Comparison of ENCODE assay signal across 8 cellular contexts in the genomic region with DNA sequence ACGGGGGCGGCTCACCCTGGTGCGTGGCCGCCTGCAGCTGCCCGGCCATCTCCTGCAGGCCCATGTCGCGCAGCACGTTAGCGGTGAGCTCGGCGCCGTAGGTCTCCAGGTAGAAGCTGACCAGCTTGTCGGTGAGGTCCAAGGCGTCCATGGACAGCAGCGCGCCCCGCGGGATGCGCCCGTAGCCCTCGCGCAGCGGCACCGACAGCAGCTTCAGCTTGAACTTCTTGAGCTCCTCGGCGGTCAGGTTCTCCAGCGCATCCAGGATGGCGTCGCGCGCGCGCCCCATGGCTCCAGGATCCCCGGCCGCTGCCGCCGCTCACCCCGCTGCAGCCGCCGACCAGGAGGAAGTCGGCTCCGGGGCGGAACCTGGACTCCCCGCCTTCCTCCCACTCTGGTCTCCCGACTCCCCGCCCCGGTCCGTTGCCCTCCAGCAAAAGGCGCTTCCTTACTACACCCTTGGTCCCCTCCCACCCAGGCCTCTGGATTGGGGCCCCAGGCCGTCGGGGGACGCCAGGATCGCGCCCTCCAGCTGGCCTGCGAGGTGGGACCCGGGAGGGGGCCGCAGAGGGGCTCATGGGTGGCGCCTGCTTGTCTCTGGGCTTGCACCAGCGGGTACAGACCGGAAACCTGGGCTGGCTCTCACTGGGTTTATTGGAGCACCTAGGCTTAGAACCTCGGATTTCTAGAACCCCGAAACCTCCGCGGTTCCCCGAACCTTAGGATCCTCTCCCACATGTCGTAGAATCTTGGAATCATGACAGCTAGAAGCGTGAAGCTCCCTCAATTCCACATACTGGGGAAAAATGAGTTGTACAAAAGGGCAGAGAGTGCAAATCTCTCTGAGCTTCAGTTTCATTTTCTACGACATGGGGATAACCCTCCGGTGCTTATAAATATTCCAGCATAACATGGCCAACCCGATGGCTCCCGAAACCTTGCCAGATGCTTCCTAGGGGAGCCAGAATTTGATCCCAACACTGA. TPM values are rescaled to one million over a fixed set of nuclear protein-coding genes. Genes with fewer than 3 reads are reported as not detected.
DNase-seq lines count a peak whose midpoint lies in the region; ATAC-seq, FAIRE-seq and TF ChIP-seq lines count a peak whose summit lies in the region.

A gene (minus strand): TSS at position 359 of the 984 bp plus-strand sequence. CDS start 70 bp downstream, at position 289.

- no peaks in the 10 kb centered on the region for H3K9me3 ChIP-seq in IMR-90 (ENCODE audit: control insufficient read depth, insufficient read depth, low read length)

- 5% methylated on average over 23 of the region's 71 CpGs; no CpG with 5 or more reads in 1 of the 2 experiments for whole genome bisulfite sequencing in IMR-90 (ENCODE audit: extremely low coverage in 2 of 2, insufficient read length in 1 of 2), 2 experiments

- POLR2A ChIA-PET in BJ (lab: Charles Lee), result interaction anchor here (1.0 kb wide), 1 partner anchor 23 kb away, joined by 5 read pairs; a partner anchor contains a TSS
- POLR2A ChIA-PET in IMR-90 (lab: Charles Lee; ENCODE audit: unreplicated experiment), result interaction anchor here (1.0 to 1.5 kb wide), 2 partner anchors 11 to 23 kb away, joined by 3 to 5 read pairs; a partner anchor contains a TSS

- no peak within 1 kb of the TSS for H3K23ac ChIP-seq in IMR-90 (ENCODE audit: low read depth, low read length)

- peaks cover 5% of the 10 kb centered on the region for H3K36me3 Mint-ChIP-seq in activated T-cell treated with anti-CD3 and anti-CD28 coated beads, Interleukin-2, amount 50 U/mL, for 4 hours (ENCODE audit: insufficient read depth)
- peaks cover 10% of the 10 kb centered on the region for H3K36me3 Mint-ChIP-seq in glutamatergic neuron (ENCODE audit: unreplicated experiment)
- peaks cover 11% of the 10 kb centered on the region for H3K36me3 Mint-ChIP-seq in osteocyte (ENCODE audit: unreplicated experiment)

- no peak within 1 kb of the TSS for H2AK5ac ChIP-seq in IMR-90 (ENCODE audit: low read depth, low read length)

- DNase-seq in BJ (ENCODE audit: low read depth) (no peak), GM19239 (ENCODE audit: insufficient read length, low spot score) (no peak), IMR-90 (peak; percentile 19), glutamatergic neuron (peak; percentile 43), osteocyte (ENCODE audit: extremely low spot score, unreplicated experiment) (no peak), H54 (ENCODE audit: insufficient read length, low spot score) (no peak), NCI-H446 (lab: John Stamatoyannopoulos, UW) (no peak)
- no peak for DNase-seq in activated T-cell treated with anti-CD3 and anti-CD28 coated beads, Interleukin-2, amount 50 U/mL, for 4 hours

- no TSS peak for BruUV-seq in IMR-90 (replicated peaks; lab: Mats Ljungman, UMichigan)

- H3K4me3 Mint-ChIP-seq in activated T-cell treated with anti-CD3 and anti-CD28 coated beads, Interleukin-2, amount 50 U/mL, for 4 hours, result peak within 1 kb of the TSS; percentile 82
- peak within 1 kb of the TSS; percentile 59 for H3K4me3 Mint-ChIP-seq in glutamatergic neuron (ENCODE audit: unreplicated experiment)
- H3K4me3 Mint-ChIP-seq in osteocyte (ENCODE audit: unreplicated experiment), result peak within 1 kb of the TSS; percentile 80

- peaks cover 2% of the 10 kb centered on the region; the same call in 1 of the 2 replicates for H3K36me3 ChIP-seq in BJ (ENCODE audit: control insufficient read depth, insufficient read depth, low read length)
- peaks cover 15% of the 10 kb centered on the region for H3K36me3 ChIP-seq in IMR-90 (ENCODE audit: control insufficient read depth, insufficient read depth, low read length)

- H3K14ac ChIP-seq in IMR-90 (replicated peaks; ENCODE audit: low read depth, low read length), result 0 out of 2 replicates have a peak within 1 kb of the TSS, but pooled peaks have one; percentile 26

- H3K18ac ChIP-seq in IMR-90 (ENCODE audit: low read depth, low read length), result peak within 1 kb of the TSS; percentile 26; the same call in 1 of the 2 replicates

- peak within 1 kb of the TSS; percentile 66 for H3K4me3 ChIP-seq in BJ (ENCODE audit: low read depth, low read length)
- H3K4me3 ChIP-seq in IMR-90 (ENCODE audit: insufficient read depth, low read depth, low read length), result peak within 1 kb of the TSS; percentile 87

- H4K20me1 ChIP-seq in IMR-90 (ENCODE audit: insufficient read depth, low read length), result peaks cover 32% of the 10 kb centered on the region

- TF ChIP-seq POLR2A in IMR-90 (IDR thresholded peaks at IDR 0.05; ENCODE audit: low read depth, low read length) (no peak), H54 (IDR thresholded peaks at IDR 0.05; ENCODE audit: low read depth, low read length) (no peak)

- peak; percentile 59 for ATAC-seq in IMR-90 (ENCODE audit: low read depth)
- ATAC-seq in activated T-cell treated with anti-CD3 and anti-CD28 coated beads, Interleukin-2, amount 50 U/mL, for 4 hours, result peak; percentile 16 to 23

- in situ Hi-C loops in IMR-90 (cut with MboI; ENCODE audit: low sequenced_read_pairs), result no loop called here

- H3K9ac ChIP-seq in IMR-90 (ENCODE audit: low read depth, low read length), result peak within 1 kb of the TSS; percentile 73

- no peak within 1 kb of the TSS for H4K91ac ChIP-seq in IMR-90 (ENCODE audit: insufficient read depth, low read depth, low read length)

- intact Hi-C loops in IMR-90 (cut with micrococcal nuclease), result loop anchor here (2.0 kb wide), 1 partner anchor 666 kb away; no protein-coding TSS in a partner anchor

- H3K4me2 ChIP-seq in IMR-90 (ENCODE audit: low read depth, low read length), result peak within 1 kb of the TSS; percentile 66

- peak within 1 kb of the TSS; percentile 44 to 55; a peak in 2 of 4 replicates for H4K8ac ChIP-seq in IMR-90 (ENCODE audit: low read depth in 2 of 2, low read length in 2 of 2)

- peaks cover 4% of the 10 kb centered on the region; the same call in 1 of the 2 replicates for H3K9me1 ChIP-seq in IMR-90 (ENCODE audit: insufficient read depth, low read length)

- no peak within 1 kb of the TSS for H2BK5ac ChIP-seq in IMR-90 (ENCODE audit: low read depth, low read length, poor library complexity, severe bottlenecking)

- H3K9me3 Mint-ChIP-seq in activated T-cell treated with anti-CD3 and anti-CD28 coated beads, Interleukin-2, amount 50 U/mL, for 4 hours, result no peaks in the 10 kb centered on the region
- H3K9me3 Mint-ChIP-seq in glutamatergic neuron (ENCODE audit: unreplicated experiment) (peaks cover 12% of the 10 kb centered on the region), osteocyte (ENCODE audit: unreplicated experiment) (no peaks in the 10 kb centered on the region)

- TF ChIP-seq CTCF in BJ (IDR thresholded peaks at IDR 0.05; ENCODE audit: insufficient read depth, low read depth, low read length) (no peak), IMR-90 (conservative IDR thresholded peaks at IDR 0.05; ENCODE audit: low read depth, low read length) (no peak), glutamatergic neuron (IDR thresholded peaks at IDR 0.05; ENCODE audit: partially characterized antibody, unreplicated experiment) (no peak), osteocyte (IDR thresholded peaks at IDR 0.05) (no peak)

- no peak within 1 kb of the TSS for H2BK20ac ChIP-seq in IMR-90 (ENCODE audit: low read depth, low read length)

- H3K4ac ChIP-seq in IMR-90 (ENCODE audit: low read depth, low read length), result peak within 1 kb of the TSS; percentile 54; the same call in 1 of the 2 replicates

- H3K27me3 ChIP-seq in BJ (ENCODE audit: control insufficient read depth, insufficient read depth, low read length) (peaks cover 9% of the 10 kb centered on the region), IMR-90 (ENCODE audit: control insufficient read depth, insufficient read depth, low read length) (peaks cover 16% of the 10 kb centered on the region)

- dilution Hi-C loops in IMR-90 (cut with HindIII; ENCODE audit: low sequenced_read_pairs, unreplicated experiment), result no loop called here

- peak within 1 kb of the TSS; percentile 41; the same call in 1 of the 2 replicates for H4K5ac ChIP-seq in IMR-90 (ENCODE audit: low read depth, low read length)

- peak within 1 kb of the TSS; percentile 85 for H2AK9ac ChIP-seq in IMR-90 (replicated peaks; ENCODE audit: low read depth, low read length, poor library complexity)

- peaks cover 4% of the 10 kb centered on the region in 2 experiments; a peak in 2 of 4 replicates for H3K79me1 ChIP-seq in IMR-90 (ENCODE audit: low read depth in 1 of 2, low read length in 2 of 2)

- H3K4me1 ChIP-seq in IMR-90 (ENCODE audit: control insufficient read depth, insufficient read depth, low read length), result peaks cover 4% of the 10 kb centered on the region; the same call in 1 of the 2 replicates

- CTCF ChIA-PET in BJ (lab: Yijun Ruan, JAX) (interaction anchor here (0.6 to 2.8 kb wide), 8 partner anchors 11 to 655 kb away, joined by 3 to 12 read pairs (median 3); a partner anchor contains a TSS), IMR-90 (lab: Yijun Ruan, JAX) (interaction anchor here (0.7 kb wide), 1 partner anchor 254 kb away, joined by 3 read pairs; no protein-coding TSS in a partner anchor)

- H2BK15ac ChIP-seq in IMR-90 (ENCODE audit: low read depth, low read length), result no peak within 1 kb of the TSS

- H3K27ac Mint-ChIP-seq in glutamatergic neuron (ENCODE audit: unreplicated experiment), result no peak within 1 kb of the TSS
- no peak within 1 kb of the TSS for H3K27ac Mint-ChIP-seq in osteocyte (ENCODE audit: unreplicated experiment)

- no peak within 1 kb of the TSS for H3K56ac ChIP-seq in IMR-90 (ENCODE audit: extremely low read depth, insufficient read depth, low read length)

- FAIRE-seq in GM19239 (lab: Jason Lieb, UNC) (peak; percentile 53), H54 (lab: Jason Lieb, UNC) (no peak)

- peaks cover 46% of the 10 kb centered on the region for H3K4me1 Mint-ChIP-seq in activated T-cell treated with anti-CD3 and anti-CD28 coated beads, Interleukin-2, amount 50 U/mL, for 4 hours (ENCODE audit: low read depth)
- H3K4me1 Mint-ChIP-seq in glutamatergic neuron (ENCODE audit: low read depth, unreplicated experiment), result peaks cover 4% of the 10 kb centered on the region
- peaks cover 40% of the 10 kb centered on the region for H3K4me1 Mint-ChIP-seq in osteocyte (ENCODE audit: unreplicated experiment)

- TF ChIP-seq RAD21 in IMR-90 (IDR thresholded peaks at IDR 0.05; ENCODE audit: low read length), result no peak; the same call in 1 of the 2 replicates

- H3K27me3 Mint-ChIP-seq in activated T-cell treated with anti-CD3 and anti-CD28 coated beads, Interleukin-2, amount 50 U/mL, for 4 hours (ENCODE audit: low read depth), result no peaks in the 10 kb centered on the region
- peaks cover 17% of the 10 kb centered on the region for H3K27me3 Mint-ChIP-seq in glutamatergic neuron (ENCODE audit: unreplicated experiment)
- peaks cover 9% of the 10 kb centered on the region for H3K27me3 Mint-ChIP-seq in osteocyte (ENCODE audit: unreplicated experiment)

- H2AFZ ChIP-seq in IMR-90 (replicated peaks; ENCODE audit: low read length, poor library complexity), result peak within 1 kb of the TSS; percentile 96

- H3K27ac ChIP-seq in IMR-90 (ENCODE audit: insufficient read depth, low read length), result peak within 1 kb of the TSS; percentile 13; the same call in 1 of the 2 replicates

- no peak within 1 kb of the TSS for H2BK120ac ChIP-seq in IMR-90 (ENCODE audit: low read depth, low read length)

RNA-seq across cellular contexts. Expression of the gene that starts here (rescaled TPM):
- polyA plus RNA-seq in BJ (2011; rRNA removed), result 15.8 and 23.9 TPM in 2 replicates
- 12.8 and 13.5 TPM in 2 replicates for polyA minus RNA-seq in BJ (2011; rRNA and poly(A)+ RNA removed)
- 10.2 and 13.1 TPM in 2 replicates for total RNA-seq in IMR-90 (2012; rRNA removed)
- 20.5 and 30.1 TPM in 2 replicates for polyA plus RNA-seq in IMR-90 (2012; rRNA removed)
- polyA plus RNA-seq in IMR-90 (2012; cell fraction: cytosol; rRNA removed), result 34.2 and 51.6 TPM in 2 replicates
- 8.5 and 15.5 TPM in 2 replicates for polyA plus RNA-seq in IMR-90 (2012; cell fraction: nucleus; rRNA removed; ENCODE audit: low replicate concordance)
- 1 to 10 TPM; 1.3 to 2.7 (median 2.5) TPM for total RNA-seq in activated T-cell treated with anti-CD3 and anti-CD28 coated beads, Interleukin-2, amount 50 U/mL, for 4 hours
- 0.71 TPM for total RNA-seq in glutamatergic neuron (ENCODE audit: unreplicated experiment)
- 5.5 and 6.1 TPM in 2 replicates for total RNA-seq in osteocyte

Comparison
In these comparisons a context has a peak if more than half of its experiments do, and no peak if none do; other contexts are left out.
1. Peak in DNase-seq in glutamatergic neuron; RNA of the gene not detected or under 1 TPM.